Comparison of ENCODE assay signal across 16 cellular contexts in genomic region chr16:67449328-67449727, GRCh38. TPM values are rescaled to one million over a fixed set of nuclear protein-coding genes. Genes with fewer than 3 reads are reported as not detected.
DNase-seq lines count a peak whose midpoint lies in the region; ATAC-seq and TF ChIP-seq lines count a peak whose summit lies in the region.
"Had no signal": no experiment of that assay in that cellular context is flagged by ENCODE, and none has a peak within 500 bp of the region (broad histone marks: within the 10 kb centered on the region; RNA-seq: fewer than 3 reads in every experiment).

No MANE protein-coding gene starts in this region.

- intact Hi-C loops in left ventricle myocardium superior (cut with micrococcal nuclease) = no loop called here
- intact Hi-C loops in prostate gland (cut with DNase I) = no loop called here

- 61% methylated on average over 2 of the region's 2 CpGs for WGBS in prostate gland

- H3K36me3 ChIP-seq in Peyer's patch = peaks cover 0 to 54% (median 0%) of the 10 kb centered on the region in 3 donors
- no peaks in the 10 kb centered on the region for H3K36me3 ChIP-seq in prostate gland

- no peaks in the 10 kb centered on the region for H3K27me3 ChIP-seq in Peyer's patch
- no peaks in the 10 kb centered on the region for H3K27me3 ChIP-seq in prostate gland (replicated peaks; ENCODE audit: insufficient read depth)
- H3K27me3 ChIP-seq: neutrophil, sigmoid colon had no signal

- peak; percentile 61 for DNase-seq in DMS79 treated with DMSO at 0.1 percent for 48 hours (lab: John Stamatoyannopoulos, UW)
- no peak for DNase-seq in Peyer's patch
- DNase-seq in left ventricle myocardium superior = peak; percentile 92
- DNase-seq in prostate gland (ENCODE audit: low spot score) = no peak
- DNase-seq in MV-4-11 (lab: John Stamatoyannopoulos, UW) = no peak
- DNase-seq in T1000 (lab: John Stamatoyannopoulos, UW) = no peak
- no peak for DNase-seq in NCI-H187 (lab: John Stamatoyannopoulos, UW)
- DNase-seq: activated CD4-positive, alpha-beta T cell treated with anti-CD3 and anti-CD28 coated beads, Interleukin-2, amount 50 U/mL, for 1 hour; activated naive CD4-positive, alpha-beta T cell treated with anti-CD3 and anti-CD28 coated beads, Interleukin-2, amount 10 ng/mL, durations not matched to agents 7 days and 5 days; NCI-H1694 treated with DMSO at 0.1 percent for 48 hours; NCI-H526; sigmoid colon had no signal

- H3K9me3 ChIP-seq in Peyer's patch = no peaks in the 10 kb centered on the region
- H3K9me3 ChIP-seq in prostate gland = no peaks in the 10 kb centered on the region
- H3K9me3 ChIP-seq: neutrophil, sigmoid colon had no signal

- H3K4me1 ChIP-seq in Peyer's patch (peaks cover 3 to 95% (median 28%) of the 10 kb centered on the region in 4 donors), prostate gland (replicated peaks) (peaks cover 45% of the 10 kb centered on the region)

- ATAC-seq in left ventricle myocardium superior (peak; percentile 64), HG03045 (IDR thresholded peaks at IDR 0.05; ENCODE audit: unreplicated experiment) (no peak)

- no peak for TF ChIP-seq POLR2A in Peyer's patch (IDR thresholded peaks at IDR 0.05)
- no peak for TF ChIP-seq POLR2A in prostate gland (IDR thresholded peaks at IDR 0.05)

- H3K27ac ChIP-seq in Peyer's patch (peak overlapping the region in 3 of 4 donors; percentile 81 to 93 (median 90)), prostate gland (peak overlapping the region; percentile 29 to 86)
- H3K27ac ChIP-seq: neutrophil had no signal

- TF ChIP-seq CTCF in Peyer's patch (IDR thresholded peaks at IDR 0.05) = no peak
- TF ChIP-seq CTCF in prostate gland (IDR thresholded peaks at IDR 0.05) = no peak

- H3K4me3 ChIP-seq in Peyer's patch (no peak overlapping the region), prostate gland (no peak overlapping the region)
- H3K4me3 ChIP-seq: sigmoid colon had no signal

RNA-seq across cellular contexts. Expression of gene HSD11B2, which starts 18.4 kb away (rescaled TPM):
- 100 to 1,000 TPM; 116 to 688 (median 499) TPM for total RNA-seq in Peyer's patch
- total RNA-seq in left ventricle myocardium superior = 0.89 TPM
- 10 to 100 TPM; 11.4 to 35.6 TPM for total RNA-seq in prostate gland
- total RNA-seq: G401 had no signal

RNA-seq across cellular contexts. Expression of gene ATP6V0D1, which starts 31.6 kb away (rescaled TPM):
- 100 to 1,000 TPM; 131 to 223 (median 202) TPM for total RNA-seq in Peyer's patch
- 66.6 TPM for total RNA-seq in left ventricle myocardium superior
- 100 to 1,000 TPM in 1 of 2 donors, 10 to 100 TPM in 1; 98.3 to 138 TPM for total RNA-seq in prostate gland

RNA-seq across cellular contexts. Expression of gene ZDHHC1, which starts 33.1 kb away (rescaled TPM):
- total RNA-seq in Peyer's patch = 10 to 100 TPM in 1 of 4 donors, 1 to 10 TPM in 3; 3.5 to 14.5 (median 6.3) TPM
- total RNA-seq in left ventricle myocardium superior = 3.5 TPM
- total RNA-seq in prostate gland = 10 to 100 TPM; 20.3 to 69.8 TPM

RNA-seq across cellular contexts. Expression of gene AGRP, which starts 34.0 kb away (rescaled TPM):
- not detected for total RNA-seq in Peyer's patch
- not detected for total RNA-seq in left ventricle myocardium superior
- total RNA-seq in prostate gland = 1 to 10 TPM in 1 of 2 donors, not detected in 1; 1.5 TPM
- total RNA-seq: G401, M059J, sigmoid colon had no signal

RNA-seq across cellular contexts. Expression of gene TPPP3, which starts 56.0 kb away (rescaled TPM):
- total RNA-seq in Peyer's patch (10 to 100 TPM in 2 of 4 donors, 1 to 10 TPM in 2; 6.6 to 33.3 (median 16.6) TPM), left ventricle myocardium superior (8.9 TPM), prostate gland (1 to 10 TPM; 3.4 to 10.0 TPM)

Comparison
In these comparisons a context has a peak if more than half of its experiments do, and no peak if none do; other contexts are left out.
1. DNase-seq: peak in DMS79 treated with DMSO at 0.1 percent for 48 hours (single experiment) and left ventricle myocardium superior (single experiment); none in Peyer's patch (0 of 3), prostate gland (single experiment), MV-4-11 (single experiment), T1000 (single experiment) and NCI-H187 (0 of 2).